Comparison of ENCODE assay signal across 8 cellular contexts in the genomic region with DNA sequence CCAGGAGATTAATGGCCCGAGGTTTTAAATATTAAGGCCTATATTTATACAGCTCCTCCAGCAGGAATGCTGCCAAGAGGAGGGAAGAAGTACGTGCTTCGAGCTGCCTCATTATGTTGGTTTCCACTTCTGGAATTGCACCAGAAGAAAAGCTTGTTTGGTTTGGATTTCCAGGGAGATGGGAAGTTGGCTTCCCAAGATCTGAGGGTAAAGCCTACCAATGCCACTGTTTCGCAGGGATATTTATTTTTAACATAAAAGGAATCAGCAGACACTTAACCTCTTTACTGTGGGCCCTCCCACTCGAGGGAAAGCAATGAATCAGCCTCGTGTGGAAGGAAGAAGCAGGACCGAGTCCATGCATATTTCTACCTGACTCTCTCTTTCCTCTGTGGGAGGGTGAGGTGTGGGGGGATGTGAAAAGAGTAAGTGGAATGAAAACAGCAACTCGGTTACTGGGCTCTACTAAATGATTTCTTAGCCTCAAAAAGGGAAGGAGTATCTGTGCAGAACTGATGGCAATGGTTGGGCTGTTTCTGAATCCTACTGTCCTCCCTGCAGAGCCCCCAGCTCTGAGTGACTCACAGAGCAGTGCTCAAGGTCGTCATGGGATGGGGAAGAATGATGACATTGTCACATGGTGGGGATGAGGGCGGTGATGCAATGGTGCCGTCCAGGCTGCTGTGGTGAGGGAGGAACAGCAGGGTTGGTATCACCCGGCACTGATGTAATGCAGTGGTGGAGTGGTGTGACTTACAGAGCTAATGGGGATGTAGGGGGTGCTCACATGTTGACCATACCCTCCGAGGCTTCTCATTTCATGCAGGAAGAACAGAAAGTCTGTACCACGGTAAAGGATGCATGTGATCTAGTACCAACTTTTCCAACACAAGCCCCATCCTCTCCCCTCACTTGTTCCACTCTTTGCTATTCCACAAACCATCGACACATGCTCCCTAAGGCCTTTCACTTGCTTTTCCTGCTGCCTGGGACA.
DNase-seq lines count a peak whose midpoint lies in the region; ATAC-seq, FAIRE-seq and TF ChIP-seq lines count a peak whose summit lies in the region.

No MANE protein-coding gene starts in this region.

- no peaks in the 10 kb centered on the region for H4K20me1 ChIP-seq in MM.1S (ENCODE audit: insufficient read depth, low read length)

- no peaks in the 10 kb centered on the region for H3K9me2 ChIP-seq in MM.1S (replicated peaks; ENCODE audit: insufficient read depth, low read length)

- H2AFZ ChIP-seq in MM.1S (ENCODE audit: low read length): no peak overlapping the region

- H3K9ac ChIP-seq in MM.1S (ENCODE audit: low read length): no peak overlapping the region

- H3K36me3 ChIP-seq in bronchial epithelial cell (ENCODE audit: control insufficient read depth, insufficient read depth, low read length): no peaks in the 10 kb centered on the region
- H3K36me3 ChIP-seq in mucosa of descending colon (ENCODE audit: low read depth): no peaks in the 10 kb centered on the region
- no peaks in the 10 kb centered on the region for H3K36me3 ChIP-seq in MM.1S (replicated peaks; ENCODE audit: insufficient read depth, low read length)

- FAIRE-seq in bronchial epithelial cell (lab: Jason Lieb, UNC): peak; percentile 28

- H3K9me3 ChIP-seq in mucosa of descending colon (no peaks in the 10 kb centered on the region), MM.1S (replicated peaks; ENCODE audit: insufficient read depth, low read length) (no peaks in the 10 kb centered on the region)

- H3K79me2 ChIP-seq in MM.1S (ENCODE audit: low read length): no peaks in the 10 kb centered on the region

- POLR2A ChIA-PET in AG04449 (lab: Yijun Ruan, JAX): no interaction called here

- H3K4me2 ChIP-seq in MM.1S (ENCODE audit: low read depth, low read length): no peak overlapping the region

- H3K27me3 ChIP-seq in bronchial epithelial cell (ENCODE audit: control insufficient read depth, insufficient read depth, low read length) (no peaks in the 10 kb centered on the region), MM.1S (replicated peaks; ENCODE audit: insufficient read depth, low read length) (no peaks in the 10 kb centered on the region)

- peak; percentile 63 for DNase-seq in AG04449 (ENCODE audit: low read depth, low spot score)
- DNase-seq in HK-2 (ENCODE audit: unreplicated experiment): peak; percentile 70
- peak; percentile 5 for DNase-seq in bronchial epithelial cell (ENCODE audit: low read depth)
- DNase-seq in mucosa of descending colon: peak in 2 of 3 donors; percentile 23 to 24
- no peak for DNase-seq in MM.1S
- no peak for DNase-seq in NCI-H2227 treated with DMSO at 0.1 percent for 48 hours (lab: John Stamatoyannopoulos, UW)
- no peak for DNase-seq in DMS114 treated with DMSO at 0.1 percent for 48 hours (lab: John Stamatoyannopoulos, UW; ENCODE audit: unreplicated experiment)
- no peak for DNase-seq in activated gamma-delta T cell (lab: John Stamatoyannopoulos, UW)

- TF ChIP-seq CTCF in AG04449 (IDR thresholded peaks at IDR 0.05; ENCODE audit: insufficient read depth, low read length, missing control alignments) (no peak), bronchial epithelial cell (IDR thresholded peaks at IDR 0.05; ENCODE audit: insufficient read depth, low read length, severe bottlenecking) (no peak), mucosa of descending colon (IDR thresholded peaks at IDR 0.05) (no peak), MM.1S (IDR thresholded peaks at IDR 0.05; ENCODE audit: low read length) (no peak)

- ATAC-seq in mucosa of descending colon: peak; percentile 38

- H3K4me3 ChIP-seq in AG04449 (ENCODE audit: low read depth, low read length) (no peak overlapping the region), bronchial epithelial cell (ENCODE audit: low read depth, low read length) (no peak overlapping the region), mucosa of descending colon (no peak overlapping the region), MM.1S (ENCODE audit: low read length) (no peak overlapping the region)

- no peak overlapping the region for H3K27ac ChIP-seq in MM.1S (ENCODE audit: low read length)

- intact Hi-C loops in mucosa of descending colon (cut with DNase I, micrococcal nuclease): no loop called here

- CTCF ChIA-PET in AG04449 (lab: Yijun Ruan, JAX): interaction anchor here (1.3 kb wide), 1 partner anchor 9 kb away, joined by 4 read pairs; no protein-coding TSS in a partner anchor

- H3F3A ChIP-seq in MM.1S (ENCODE audit: insufficient read depth, low read length): no peaks in the 10 kb centered on the region

- no peaks in the 10 kb centered on the region for H3K4me1 ChIP-seq in mucosa of descending colon (ENCODE audit: low read depth)
- no peaks in the 10 kb centered on the region for H3K4me1 ChIP-seq in MM.1S (ENCODE audit: low read length)

Comparison
In these comparisons a context has a peak if more than half of its experiments do, and no peak if none do; other contexts are left out.
1. DNase-seq: peak in AG04449 (single experiment), HK-2 (single experiment), bronchial epithelial cell (single experiment) and mucosa of descending colon (2 of 3); none in MM.1S (single experiment), NCI-H2227 treated with DMSO at 0.1 percent for 48 hours (single experiment), DMS114 treated with DMSO at 0.1 percent for 48 hours (single experiment) and activated gamma-delta T cell (single experiment).